ENCODE assay signal across 1 cellular context in genomic region chr11:77171885-77172665, GRCh38.
A peak's percentile ranks its signal among the peaks of the same experiment; 100 is the strongest.
TF ChIP-seq lines count a peak whose summit lies in the region.

No MANE protein-coding gene starts in this region.

TF ChIP-seq in HepG2, 621 proteins besides CTCF, POLR2A, EP300 and RAD21 (continued from another document and continues in another):
- TF ChIP-seq TERF1 (CRISPR knock-in tag; IDR thresholded peaks at IDR 0.05), result no peak
- TF ChIP-seq RAD51 (IDR thresholded peaks at IDR 0.05; ENCODE audit: borderline replicate concordance), result no peak
- TF ChIP-seq KDM6A (CRISPR knock-in tag; IDR thresholded peaks at IDR 0.05; ENCODE audit: low read depth), result no peak
- no peak for TF ChIP-seq DPF2 (CRISPR knock-in tag; IDR thresholded peaks at IDR 0.05; ENCODE audit: borderline replicate concordance, low read depth)
- peak; percentile 54 for TF ChIP-seq FOXA3 (CRISPR knock-in tag; IDR thresholded peaks at IDR 0.05)
- TF ChIP-seq ARID2 (CRISPR knock-in tag; IDR thresholded peaks at IDR 0.05; ENCODE audit: borderline replicate concordance), result no peak
- no peak for TF ChIP-seq ZBED4 (CRISPR knock-in tag; IDR thresholded peaks at IDR 0.05; ENCODE audit: borderline replicate concordance)
- no peak for TF ChIP-seq ZBTB26 (CRISPR knock-in tag; IDR thresholded peaks at IDR 0.05; ENCODE audit: borderline replicate concordance)
- no peak for TF ChIP-seq DRAP1 (CRISPR knock-in tag; IDR thresholded peaks at IDR 0.05)
- no peak for TF ChIP-seq ZNF761 (CRISPR knock-in tag; conservative IDR thresholded peaks at IDR 0.05)
- no peak for TF ChIP-seq ZNF3 (CRISPR knock-in tag; IDR thresholded peaks at IDR 0.05)
- TF ChIP-seq ZEB1 (IDR thresholded peaks at IDR 0.05; ENCODE audit: insufficient replicate concordance, low read depth), result no peak
- TF ChIP-seq XBP1 (CRISPR knock-in tag; IDR thresholded peaks at IDR 0.05), result no peak
- no peak for TF ChIP-seq ZSCAN29 (CRISPR knock-in tag; conservative IDR thresholded peaks at IDR 0.05)
- no peak for TF ChIP-seq MIXL1 (CRISPR knock-in tag; IDR thresholded peaks at IDR 0.05)
- no peak for TF ChIP-seq NCOA1 (CRISPR knock-in tag; IDR thresholded peaks at IDR 0.05)
- no peak for TF ChIP-seq ZNF850 (CRISPR knock-in tag; conservative IDR thresholded peaks at IDR 0.05)
- no peak for TF ChIP-seq IKZF1 (IDR thresholded peaks at IDR 0.05)
- no peak for TF ChIP-seq ZNF484 (CRISPR knock-in tag; IDR thresholded peaks at IDR 0.05; ENCODE audit: borderline replicate concordance, low read depth)
- TF ChIP-seq SNRNP70 (IDR thresholded peaks at IDR 0.05; ENCODE audit: low read depth, low read length), result no peak
- no peak for TF ChIP-seq ZNF496 (CRISPR knock-in tag; IDR thresholded peaks at IDR 0.05; ENCODE audit: insufficient replicate concordance)
- no peak for TF ChIP-seq SP140L (CRISPR knock-in tag; IDR thresholded peaks at IDR 0.05; ENCODE audit: borderline replicate concordance)
- no peak for TF ChIP-seq SOX5 (CRISPR knock-in tag; IDR thresholded peaks at IDR 0.05; ENCODE audit: borderline replicate concordance)
- TF ChIP-seq ZNF20 (CRISPR knock-in tag; IDR thresholded peaks at IDR 0.05), result no peak
- no peak for TF ChIP-seq SIN3B (IDR thresholded peaks at IDR 0.05; ENCODE audit: low read length)
- no peak for TF ChIP-seq SUZ12 (IDR thresholded peaks at IDR 0.05; ENCODE audit: low read depth, low read length)
- no peak for TF ChIP-seq ZNF354B (CRISPR knock-in tag; IDR thresholded peaks at IDR 0.05)
- no peak for TF ChIP-seq SIX1 (CRISPR knock-in tag; IDR thresholded peaks at IDR 0.05; ENCODE audit: borderline replicate concordance)
- no peak for TF ChIP-seq CCAR2 (optimal IDR thresholded peaks at IDR 0.05; ENCODE audit: low read depth, low read length)
- TF ChIP-seq ZNF280D (CRISPR knock-in tag; IDR thresholded peaks at IDR 0.05), result 0 out of 2 replicates have a peak, but pooled peaks have one; percentile 23
- no peak for TF ChIP-seq RERE (CRISPR knock-in tag; IDR thresholded peaks at IDR 0.05; ENCODE audit: low read depth)
- no peak for TF ChIP-seq ZBTB1 (CRISPR knock-in tag; IDR thresholded peaks at IDR 0.05; ENCODE audit: borderline replicate concordance)
- no peak for TF ChIP-seq MED8 (CRISPR knock-in tag; IDR thresholded peaks at IDR 0.05; ENCODE audit: insufficient replicate concordance)
- no peak for TF ChIP-seq ZNF703 (CRISPR knock-in tag; IDR thresholded peaks at IDR 0.05; ENCODE audit: borderline replicate concordance)
- TF ChIP-seq CBX1 (IDR thresholded peaks at IDR 0.05; ENCODE audit: low read depth), result no peak
- no peak for TF ChIP-seq E2F1 (CRISPR knock-in tag; IDR thresholded peaks at IDR 0.05)
- TF ChIP-seq HNF4A (CRISPR knock-in tag; IDR thresholded peaks at IDR 0.05), result peak; percentile 58
- TF ChIP-seq SATB2 (CRISPR knock-in tag; IDR thresholded peaks at IDR 0.05), result no peak
- no peak for TF ChIP-seq ZNF432 (CRISPR knock-in tag; IDR thresholded peaks at IDR 0.05; ENCODE audit: borderline replicate concordance)
- no peak; the same call in 1 of the 2 replicates for TF ChIP-seq ZNF574 (CRISPR knock-in tag; IDR thresholded peaks at IDR 0.05)
- no peak for TF ChIP-seq RORA (CRISPR knock-in tag; IDR thresholded peaks at IDR 0.05)
- no peak for TF ChIP-seq TFE3 (CRISPR knock-in tag; IDR thresholded peaks at IDR 0.05)
